ENCODE assay signal across 1 cellular context in genomic region chr14:73887116-73887490, GRCh38.
TF ChIP-seq lines count a peak whose summit lies in the region.

No MANE protein-coding gene starts in this region.

TF ChIP-seq in HepG2, 621 proteins besides CTCF, POLR2A, EP300 and RAD21 (continued from another document):
- no peak for TF ChIP-seq ZNF432 (CRISPR knock-in tag; IDR thresholded peaks at IDR 0.05; ENCODE audit: borderline replicate concordance)
- no peak for TF ChIP-seq GZF1 (CRISPR knock-in tag; IDR thresholded peaks at IDR 0.05)
- TF ChIP-seq NFKB2 (CRISPR knock-in tag; IDR thresholded peaks at IDR 0.05; ENCODE audit: borderline replicate concordance): 0 out of 2 replicates have a peak, but pooled peaks have one; percentile 5
- TF ChIP-seq ZFY (CRISPR knock-in tag; IDR thresholded peaks at IDR 0.05): peak; percentile 75
- no peak for TF ChIP-seq RARG (CRISPR knock-in tag; IDR thresholded peaks at IDR 0.05; ENCODE audit: low read depth)
- no peak for TF ChIP-seq ZNF879 (CRISPR knock-in tag; IDR thresholded peaks at IDR 0.05)
- no peak; the same call in 1 of the 2 replicates for TF ChIP-seq LCORL (IDR thresholded peaks at IDR 0.05)
- no peak for TF ChIP-seq LCORL (CRISPR knock-in tag; IDR thresholded peaks at IDR 0.05)
- TF ChIP-seq E2F2 (CRISPR knock-in tag; IDR thresholded peaks at IDR 0.05; ENCODE audit: borderline replicate concordance): no peak
- TF ChIP-seq ZFP36L2 (CRISPR knock-in tag; IDR thresholded peaks at IDR 0.05): no peak
- no peak for TF ChIP-seq ZBED4 (CRISPR knock-in tag; IDR thresholded peaks at IDR 0.05; ENCODE audit: borderline replicate concordance)
- no peak for TF ChIP-seq KLF11 (CRISPR knock-in tag; IDR thresholded peaks at IDR 0.05)
- TF ChIP-seq ELF3 (CRISPR knock-in tag; IDR thresholded peaks at IDR 0.05): no peak
- TF ChIP-seq ZNF784 (CRISPR knock-in tag; IDR thresholded peaks at IDR 0.05; ENCODE audit: borderline replicate concordance): no peak
- TF ChIP-seq ZBTB4 (CRISPR knock-in tag; IDR thresholded peaks at IDR 0.05; ENCODE audit: borderline replicate concordance): no peak
- no peak for TF ChIP-seq ZNF709 (CRISPR knock-in tag; IDR thresholded peaks at IDR 0.05)
- no peak for TF ChIP-seq NFKBIZ (CRISPR knock-in tag; IDR thresholded peaks at IDR 0.05)
- no peak for TF ChIP-seq CBFB (CRISPR knock-in tag; IDR thresholded peaks at IDR 0.05)
- no peak for TF ChIP-seq ZFAT (CRISPR knock-in tag; conservative IDR thresholded peaks at IDR 0.05)
- no peak for TF ChIP-seq ARHGAP35 (CRISPR knock-in tag; IDR thresholded peaks at IDR 0.05; ENCODE audit: borderline replicate concordance)
- peak; percentile 60 for TF ChIP-seq ASH2L (IDR thresholded peaks at IDR 0.05; ENCODE audit: insufficient read length, low read depth, low read length)
- no peak for TF ChIP-seq TAF15 (IDR thresholded peaks at IDR 0.05; ENCODE audit: low read depth, low read length, poor library complexity, severe bottlenecking)
- TF ChIP-seq ZNF317 (CRISPR knock-in tag; IDR thresholded peaks at IDR 0.05): no peak
- TF ChIP-seq ERF (CRISPR knock-in tag; IDR thresholded peaks at IDR 0.05): no peak
- TF ChIP-seq ZNF234 (CRISPR knock-in tag; conservative IDR thresholded peaks at IDR 0.05): peak; percentile 46
- no peak for TF ChIP-seq DR1 (CRISPR knock-in tag; IDR thresholded peaks at IDR 0.05)
